8 cellular contexts compared by ENCODE assay signal in the genomic region with DNA sequence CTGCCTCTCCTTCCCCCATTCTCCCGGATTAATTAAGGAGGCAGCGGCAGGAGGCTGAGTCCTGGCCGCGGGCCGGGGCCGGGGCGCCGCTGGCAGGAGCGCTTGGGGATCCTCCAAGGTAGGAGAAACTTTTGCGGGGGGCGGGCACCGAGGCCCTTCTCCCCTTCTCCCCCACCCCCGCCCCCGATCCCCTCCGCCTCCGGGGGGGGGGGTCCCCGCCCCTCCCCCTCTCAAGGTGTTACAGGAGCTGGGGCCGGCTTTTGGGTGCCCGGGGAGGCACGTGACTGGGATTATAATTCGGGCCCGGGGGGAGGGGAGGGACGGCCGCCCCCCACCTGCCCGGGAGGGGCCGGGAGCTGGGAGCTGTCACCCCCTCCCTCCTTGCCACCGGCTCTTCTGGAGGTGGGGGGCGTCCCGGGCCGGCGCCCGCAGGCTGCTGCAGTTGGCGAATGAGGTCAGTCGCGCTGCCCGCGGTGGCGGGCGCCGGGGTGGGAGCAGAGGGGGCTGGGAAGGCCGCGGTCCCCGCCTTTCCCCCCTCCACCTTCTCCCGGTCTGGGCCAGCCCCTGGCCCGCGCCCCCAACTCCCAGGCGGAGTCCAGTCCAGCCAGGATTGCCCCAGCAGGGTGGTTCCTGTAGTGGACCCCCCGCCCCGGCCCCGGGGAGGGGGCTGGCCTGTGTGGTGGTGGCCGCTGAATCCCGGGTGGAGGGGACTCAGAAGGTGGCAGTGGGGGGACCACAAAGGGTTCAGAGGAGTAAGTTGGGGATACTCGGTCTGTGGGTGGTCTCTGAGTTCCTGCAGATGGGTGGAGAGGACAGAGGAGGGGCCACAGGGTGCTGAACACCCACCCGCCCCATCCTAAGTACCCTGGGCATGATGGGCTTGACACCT. TPM values are rescaled to one million over a fixed set of nuclear protein-coding genes. Genes with fewer than 3 reads are reported as not detected.
DNase-seq lines count a peak whose midpoint lies in the region; ATAC-seq and TF ChIP-seq lines count a peak whose summit lies in the region.

No MANE protein-coding gene starts in this region.

- H3K36me3 ChIP-seq in DOHH2 (ENCODE audit: control insufficient read depth, low read length), result peaks cover 8% of the 10 kb centered on the region
- H3K36me3 ChIP-seq in SJCRH30, result peaks cover 8% of the 10 kb centered on the region
- no peaks in the 10 kb centered on the region for H3K36me3 ChIP-seq in endodermal cell (ENCODE audit: control insufficient read depth, insufficient read depth, low read length)

- H3K4me2 ChIP-seq in DOHH2 (ENCODE audit: low read length), result peak overlapping the region; percentile 79

- peaks cover 7% of the 10 kb centered on the region for H3K9me3 Mint-ChIP-seq in endodermal cell
- H3K9me3 Mint-ChIP-seq in naive thymus-derived CD8-positive, alpha-beta T cell, result peaks cover 0 to 3% (median 0%) of the 10 kb centered on the region in 9 donors

- 3 to 6% methylated on average over 3 to 39 of the region's 54 CpGs for WGBS in endodermal cell (ENCODE audit: insufficient coverage in 1 of 2, insufficient read length in 1 of 2), 2 experiments

- H3K27me3 ChIP-seq in DOHH2 (ENCODE audit: control insufficient read depth, low read length) (no peaks in the 10 kb centered on the region), SJCRH30 (no peaks in the 10 kb centered on the region), endodermal cell (ENCODE audit: control insufficient read depth, insufficient read depth, low read length, poor library complexity, severe bottlenecking) (no peaks in the 10 kb centered on the region)

- no peaks in the 10 kb centered on the region for H3K9me2 ChIP-seq in DOHH2 (replicated peaks; ENCODE audit: control insufficient read depth, low read length)

- H3K27me3 Mint-ChIP-seq in endodermal cell (ENCODE audit: insufficient read depth), result no peaks in the 10 kb centered on the region
- peaks cover 0 to 8% (median 0%) of the 10 kb centered on the region in 5 donors for H3K27me3 Mint-ChIP-seq in naive thymus-derived CD8-positive, alpha-beta T cell

- DNase-seq in SJCRH30, result peak in 1 of 2 experiments; percentile 57
- DNase-seq in endodermal cell, result peak; percentile 74
- DNase-seq in naive thymus-derived CD8-positive, alpha-beta T cell, result no peak
- no peak for DNase-seq in pons (ENCODE audit: low spot score)
- no peak for DNase-seq in mucosa of gallbladder (ENCODE audit: low spot score)
- DNase-seq in SKM-1 (lab: John Stamatoyannopoulos, UW; ENCODE audit: unreplicated experiment), result no peak

- H4K20me1 ChIP-seq in DOHH2 (ENCODE audit: control insufficient read depth, insufficient read depth, low read depth, low read length), result no peaks in the 10 kb centered on the region

- no peak for TF ChIP-seq CTCF in DOHH2 (IDR thresholded peaks at IDR 0.05; ENCODE audit: low read depth, low read length, poor library complexity, severe bottlenecking)
- TF ChIP-seq CTCF in endodermal cell (conservative IDR thresholded peaks at IDR 0.05), result no peak

- H3K4me3 Mint-ChIP-seq in endodermal cell, result peak overlapping the region; percentile 67
- H3K4me3 Mint-ChIP-seq in naive thymus-derived CD8-positive, alpha-beta T cell, result peak overlapping the region in 6 of 10 donors; percentile 39 to 87 (median 54)

- no peak for ATAC-seq in naive thymus-derived CD8-positive, alpha-beta T cell
- ATAC-seq in HG02981 (IDR thresholded peaks at IDR 0.05; ENCODE audit: unreplicated experiment), result no peak

- peak overlapping the region; percentile 78 for H3K4me3 ChIP-seq in DOHH2 (ENCODE audit: low read length)
- H3K4me3 ChIP-seq in SJCRH30, result peak overlapping the region; percentile 89
- peak overlapping the region; percentile 86 for H3K4me3 ChIP-seq in endodermal cell (ENCODE audit: low read length)

- H3K9me3 ChIP-seq in DOHH2 (ENCODE audit: control insufficient read depth, insufficient read depth, low read length) (peaks cover 9% of the 10 kb centered on the region; the same call in 1 of the 2 replicates), SJCRH30 (replicated peaks) (no peaks in the 10 kb centered on the region), endodermal cell (ENCODE audit: control insufficient read depth, low read length) (peaks cover 6% of the 10 kb centered on the region)

- peaks cover 12% of the 10 kb centered on the region for H3F3A ChIP-seq in DOHH2 (ENCODE audit: control insufficient read depth, insufficient read depth)

- peak overlapping the region; percentile 72 for H3K9ac ChIP-seq in endodermal cell (ENCODE audit: extremely low read depth, low read length, poor library complexity, severe bottlenecking)

- H3K4me1 Mint-ChIP-seq in endodermal cell, result peaks cover 18% of the 10 kb centered on the region
- peaks cover 9 to 20% (median 15%) of the 10 kb centered on the region in 4 donors for H3K4me1 Mint-ChIP-seq in naive thymus-derived CD8-positive, alpha-beta T cell

- peaks cover 60% of the 10 kb centered on the region for H3K4me1 ChIP-seq in DOHH2 (ENCODE audit: control insufficient read depth, low read length)
- H3K4me1 ChIP-seq in SJCRH30, result peaks cover 10% of the 10 kb centered on the region; the same call in 1 of the 2 replicates
- no peaks in the 10 kb centered on the region for H3K4me1 ChIP-seq in endodermal cell (ENCODE audit: control insufficient read depth, insufficient read depth, low read length)

- peaks cover 7% of the 10 kb centered on the region for H3K36me3 Mint-ChIP-seq in endodermal cell (ENCODE audit: low read depth)
- no peaks in the 10 kb centered on the region for H3K36me3 Mint-ChIP-seq in naive thymus-derived CD8-positive, alpha-beta T cell

- POLR2A ChIA-PET in naive thymus-derived CD8-positive, alpha-beta T cell (lab: Charles Lee), result no interaction called here

- H3K27ac Mint-ChIP-seq in endodermal cell, result peak overlapping the region; percentile 68
- no peak overlapping the region for H3K27ac Mint-ChIP-seq in naive thymus-derived CD8-positive, alpha-beta T cell

- H3K27ac ChIP-seq in DOHH2 (ENCODE audit: low read depth, low read length), result peak overlapping the region; percentile 16
- peak overlapping the region; percentile 78 for H3K27ac ChIP-seq in SJCRH30
- peak overlapping the region; percentile 68 for H3K27ac ChIP-seq in endodermal cell (ENCODE audit: low read depth, low read length)

- H3K79me2 ChIP-seq in DOHH2 (ENCODE audit: control insufficient read depth, low read length), result peaks cover 55% of the 10 kb centered on the region

RNA-seq across cellular contexts. Expression of a gene that starts 0.6 kb away (rescaled TPM):
- total RNA-seq in SJCRH30 (2014; rRNA removed; shearing (Covaris generic)), result 49.3 and 58.8 TPM in 2 replicates
- total RNA-seq in endodermal cell (10 to 100 TPM; 54.8 to 84.4 TPM), mucosa of gallbladder (28.9 TPM)
- 54.6 TPM for polyA plus RNA-seq in endodermal cell (2013, experiment 1 of 2)
- polyA plus RNA-seq in endodermal cell (2013, experiment 2 of 2), result 54.2 TPM
- 1 to 10 TPM; 1.3 to 1.8 TPM for total RNA-seq in naive thymus-derived CD8-positive, alpha-beta T cell
- not detected for polyA plus RNA-seq in naive thymus-derived CD8-positive, alpha-beta T cell

Comparison
In these comparisons a context has a peak if more than half of its experiments do, and no peak if none do; other contexts are left out.
1. H3K27ac ChIP-seq: peak in every context shown above with its lines; median percentile 78 in SJCRH30; 68 in endodermal cell; 16 in DOHH2.
2. RNA of a gene that starts 0.6 kb away (total RNA-seq): 54.8 to 84.4 TPM in endodermal cell, 49.3 to 58.8 TPM in SJCRH30 and 28.9 TPM in mucosa of gallbladder (single experiment); 1.3 to 1.8 TPM in naive thymus-derived CD8-positive, alpha-beta T cell; every median in the first group is over 10 times any median in the second.
3. Peak in every context shown above with its lines, with median percentiles within 50 percentile points of each other: H3K4me3 ChIP-seq.